15 cellular contexts compared by ENCODE assay signal in the genomic region with DNA sequence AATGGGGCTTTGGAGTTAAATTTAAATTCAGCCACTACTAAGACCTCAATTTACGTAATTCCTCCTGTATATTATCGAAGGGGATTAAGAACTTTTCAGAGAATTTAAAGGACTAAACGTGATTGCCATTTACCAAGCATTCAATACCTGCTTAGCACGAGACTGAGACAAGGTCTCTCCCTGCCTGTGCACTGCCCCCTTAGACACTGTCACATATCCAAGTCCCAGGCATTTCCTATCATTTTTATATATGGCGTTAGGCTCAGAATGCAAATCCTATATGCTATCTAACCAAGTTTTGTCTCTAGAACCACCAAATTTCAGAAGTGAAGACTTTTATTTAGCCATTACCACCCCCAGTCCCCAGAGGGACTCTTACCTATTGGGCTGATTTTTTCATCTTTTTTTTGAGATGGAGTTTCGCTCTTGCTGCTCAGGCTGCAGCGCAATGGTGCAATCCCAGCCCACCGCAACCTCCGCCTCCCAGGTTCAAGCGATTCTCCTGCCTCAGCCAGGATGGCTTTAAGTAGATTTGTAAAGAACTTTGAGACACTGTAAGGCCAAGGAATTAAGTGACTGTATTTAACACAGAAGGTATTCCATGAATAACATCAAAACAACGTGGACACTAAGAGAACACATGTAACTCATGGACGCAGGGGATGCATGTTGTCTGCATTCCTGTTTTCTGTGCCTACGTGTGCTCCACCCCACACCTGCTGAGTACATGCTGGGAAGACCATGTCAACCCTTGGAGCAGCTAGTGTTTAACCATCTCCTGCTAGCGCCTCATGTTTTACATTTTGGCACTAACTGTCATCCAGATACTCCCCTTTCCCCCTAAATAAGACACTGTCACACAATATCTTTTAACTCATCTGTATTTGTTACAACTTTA. TPM values are rescaled to one million over a fixed set of nuclear protein-coding genes. Genes with fewer than 3 reads are reported as not detected.
DNase-seq lines count a peak whose midpoint lies in the region; ATAC-seq, FAIRE-seq and TF ChIP-seq lines count a peak whose summit lies in the region.
"Had no signal": no experiment of that assay in that cellular context is flagged by ENCODE, and none has a peak within 500 bp of the region (broad histone marks: within the 10 kb centered on the region; RNA-seq: fewer than 3 reads in every experiment).

No MANE protein-coding gene starts in this region.

- ATAC-seq in activated CD8-positive, alpha-beta T cell treated with anti-CD3 and anti-CD28 coated beads for 36 hours = no peak
- no peak for ATAC-seq in HepG2
- ATAC-seq: pancreas, Right ventricle myocardium inferior had no signal

- TF ChIP-seq EP300 in HepG2 (IDR thresholded peaks at IDR 0.05; ENCODE audit: low read depth in 2 of 2, low read length in 2 of 2) (no peak), HepG2 (CRISPR knock-in tag; IDR thresholded peaks at IDR 0.05; ENCODE audit: borderline replicate concordance) (no peak)

- no peaks in the 10 kb centered on the region for H3K27me3 Mint-ChIP-seq in CD14-positive monocyte (ENCODE audit: low read depth in 3 of 3)
- no peaks in the 10 kb centered on the region for H3K27me3 Mint-ChIP-seq in CD4-positive, alpha-beta memory T cell
- no peaks in the 10 kb centered on the region for H3K27me3 Mint-ChIP-seq in activated CD8-positive, alpha-beta T cell treated with anti-CD3 and anti-CD28 coated beads for 36 hours

- WGBS in HepG2 (ENCODE audit: low lambda C conversion rate) = 97% methylated on average over 14 of the region's 14 CpGs

- H3K9ac ChIP-seq in HepG2 (ENCODE audit: insufficient read depth, low read depth, low read length) = no peak overlapping the region

- H3K79me2 ChIP-seq in HepG2 (ENCODE audit: insufficient read depth, low read length) = peaks cover 26% of the 10 kb centered on the region

- BruUV-seq in HepG2 (replicated peaks; lab: Mats Ljungman, UMichigan) = no TSS peak

- H3K4me1 Mint-ChIP-seq in CD14-positive monocyte = peaks cover 28% of the 10 kb centered on the region
- H3K4me1 Mint-ChIP-seq in CD4-positive, alpha-beta memory T cell = peaks cover 28 to 50% (median 39%) of the 10 kb centered on the region in 4 donors
- H3K4me1 Mint-ChIP-seq in activated CD8-positive, alpha-beta T cell treated with anti-CD3 and anti-CD28 coated beads for 36 hours (ENCODE audit: low read depth) = peaks cover 41% of the 10 kb centered on the region

- no peak for FAIRE-seq in HepG2 (lab: Jason Lieb, UNC)
- FAIRE-seq: pancreas had no signal

- peaks cover 68 to 75% of the 10 kb centered on the region in 2 donors for H3K36me3 Mint-ChIP-seq in CD14-positive monocyte
- peaks cover 60 to 72% of the 10 kb centered on the region in 2 donors for H3K36me3 Mint-ChIP-seq in CD4-positive, alpha-beta memory T cell
- peaks cover 70% of the 10 kb centered on the region for H3K36me3 Mint-ChIP-seq in activated CD8-positive, alpha-beta T cell treated with anti-CD3 and anti-CD28 coated beads for 36 hours (ENCODE audit: low read depth)

- H2AFZ ChIP-seq in HepG2 (ENCODE audit: low read length) = no peak overlapping the region

- H3K27ac Mint-ChIP-seq in CD14-positive monocyte = peak overlapping the region in 5 of 7 donors; percentile 32 to 55 (median 42)
- peak overlapping the region in 5 of 7 donors; percentile 31 to 93 (median 52) for H3K27ac Mint-ChIP-seq in CD4-positive, alpha-beta memory T cell
- peak overlapping the region; percentile 28 for H3K27ac Mint-ChIP-seq in activated CD8-positive, alpha-beta T cell treated with anti-CD3 and anti-CD28 coated beads for 36 hours

- H4K20me1 ChIP-seq in HepG2 (ENCODE audit: insufficient read depth, low read length) = peaks cover 29% of the 10 kb centered on the region

- peaks cover 62% of the 10 kb centered on the region for H3K36me3 ChIP-seq in CD4-positive, alpha-beta memory T cell (ENCODE audit: insufficient read depth, low read length)
- H3K36me3 ChIP-seq in HepG2 (replicated peaks in 1 of 2; ENCODE audit: control insufficient read depth in 1 of 2, insufficient read depth in 2 of 2, low read length in 2 of 2) = peaks cover 20 to 57% of the 10 kb centered on the region in 2 experiments

- CTCF ChIA-PET in CD4-positive, alpha-beta memory T cell (lab: Charles Lee; ENCODE audit: partially characterized antibody) = no interaction called here
- CTCF ChIA-PET in activated CD8-positive, alpha-beta T cell treated with anti-CD3 and anti-CD28 coated beads for 36 hours (lab: Charles Lee) = interaction anchor here (0.7 to 1.0 kb wide), 2 partner anchors 16 to 17 kb away, joined by 3 to 5 read pairs; no protein-coding TSS in a partner anchor
- CTCF ChIA-PET in HepG2 (lab: Yijun Ruan, JAX; ENCODE audit: low intra/inter-chr PET ratio, low total read pairs) = no interaction called here

- H3K4me2 ChIP-seq in HepG2 (ENCODE audit: low read depth, low read length) = no peak overlapping the region

- no peaks in the 10 kb centered on the region for H3K27me3 ChIP-seq in CD4-positive, alpha-beta memory T cell (ENCODE audit: insufficient read depth, low read length)
- H3K27me3 ChIP-seq in HepG2 (ENCODE audit: control insufficient read depth in 1 of 2, insufficient read depth in 2 of 2, low read length in 2 of 2) = no peaks in the 10 kb centered on the region
- H3K27me3 ChIP-seq: BE2C, pancreas had no signal

- no peaks in the 10 kb centered on the region for H3K9me3 Mint-ChIP-seq in CD14-positive monocyte
- H3K9me3 Mint-ChIP-seq in CD4-positive, alpha-beta memory T cell = peaks cover 0 to 2% (median 0%) of the 10 kb centered on the region in 8 donors
- no peaks in the 10 kb centered on the region for H3K9me3 Mint-ChIP-seq in activated CD8-positive, alpha-beta T cell treated with anti-CD3 and anti-CD28 coated beads for 36 hours

- no peak for DNase-seq in CD14-positive monocyte (ENCODE audit: low spot score)
- peak in 1 of 5 donors; percentile 17 for DNase-seq in CD4-positive, alpha-beta memory T cell
- no peak for DNase-seq in activated CD8-positive, alpha-beta T cell treated with anti-CD3 and anti-CD28 coated beads for 36 hours
- DNase-seq in HepG2 (ENCODE audit: low spot score) = no peak
- DNase-seq in hepatic stellate cell (ENCODE audit: low spot score) = no peak
- no peak for DNase-seq in T-helper 1 cell
- no peak for DNase-seq in DMS79 treated with DMSO at 0.1 percent for 48 hours (lab: John Stamatoyannopoulos, UW)
- DNase-seq: activated CD8-positive, alpha-beta memory T cell treated with anti-CD3 and anti-CD28 coated beads, Interleukin-2, amount 50 U/mL, for 48 hours; BE2C; effector memory CD4-positive, alpha-beta T cell; NCI-H146; NCI-H2227 treated with DMSO at 0.1 percent for 48 hours; pancreas had no signal

- no peaks in the 10 kb centered on the region for H3K9me3 ChIP-seq in CD4-positive, alpha-beta memory T cell (ENCODE audit: control insufficient read depth in 1 of 2, low read length in 2 of 2)
- H3K9me3 ChIP-seq in HepG2 (ENCODE audit: low read length) = no peaks in the 10 kb centered on the region
- H3K9me3 ChIP-seq: BE2C, pancreas, thoracic aorta had no signal

- H3K4me1 ChIP-seq in CD4-positive, alpha-beta memory T cell (ENCODE audit: insufficient read depth, low read length) = peaks cover 42% of the 10 kb centered on the region
- H3K4me1 ChIP-seq in HepG2 (ENCODE audit: insufficient read depth, low read length) = peaks cover 41% of the 10 kb centered on the region

- POLR2A ChIA-PET in CD4-positive, alpha-beta memory T cell (lab: Charles Lee; ENCODE audit: partially characterized antibody) = no interaction called here
- POLR2A ChIA-PET in activated CD8-positive, alpha-beta T cell treated with anti-CD3 and anti-CD28 coated beads for 36 hours (lab: Charles Lee) = interaction anchor here (1.0 kb wide), 1 partner anchor 262 kb away, joined by 3 read pairs; no protein-coding TSS in a partner anchor
- POLR2A ChIA-PET in HepG2 (lab: Yijun Ruan, JAX) = no interaction called here

- H3K4me3 ChIP-seq in CD4-positive, alpha-beta memory T cell (ENCODE audit: low read length in 2 of 2) = no peak overlapping the region
- no peak overlapping the region for H3K4me3 ChIP-seq in HepG2 (replicated peaks in 1 of 3; ENCODE audit: insufficient read depth in 1 of 3, low read depth in 2 of 3, low read length in 3 of 3)
- H3K4me3 ChIP-seq: pancreas, thoracic aorta had no signal

- no peak overlapping the region for H3K4me3 Mint-ChIP-seq in CD14-positive monocyte
- peak overlapping the region in 1 of 8 donors; percentile 20 for H3K4me3 Mint-ChIP-seq in CD4-positive, alpha-beta memory T cell
- no peak overlapping the region for H3K4me3 Mint-ChIP-seq in activated CD8-positive, alpha-beta T cell treated with anti-CD3 and anti-CD28 coated beads for 36 hours

- TF ChIP-seq RAD21 in HepG2 (CRISPR knock-in tag; IDR thresholded peaks at IDR 0.05) = no peak

- intact Hi-C loops in CD14-positive monocyte (cut with micrococcal nuclease) = loop anchor here in 1 of 2 donors (5.0 kb wide), 1 partner anchor 1257 kb away; no protein-coding TSS in a partner anchor
- intact Hi-C loops in CD4-positive, alpha-beta memory T cell (cut with micrococcal nuclease) = no loop called here
- intact Hi-C loops in activated CD8-positive, alpha-beta T cell treated with anti-CD3 and anti-CD28 coated beads for 36 hours (cut with micrococcal nuclease) = loop anchor here (10.0 kb wide), 1 partner anchor 56 kb away; no protein-coding TSS in a partner anchor
- intact Hi-C loops in HepG2 (cut with micrococcal nuclease; ENCODE audit: unreplicated experiment) = no loop called here

- in situ Hi-C loops in HepG2 (cut with HindIII; ENCODE audit: extremely low pct_ligation_motif_present, low pct_unique_long_range_greater_than_20kb) = loop anchor here (25.0 kb wide), 1 partner anchor 368 kb away; no protein-coding TSS in a partner anchor

- TF ChIP-seq POLR2A in HepG2 (IDR thresholded peaks at IDR 0.05; ENCODE audit: insufficient read depth in 1 of 2, low read depth in 2 of 2, low read length in 2 of 2) = peak in 1 of 2 experiments; percentile 51; a peak in 2 of 4 replicates

- H3K27ac ChIP-seq in CD4-positive, alpha-beta memory T cell (ENCODE audit: low read depth, low read length) = no peak overlapping the region
- no peak overlapping the region for H3K27ac ChIP-seq in HepG2 (ENCODE audit: extremely low read length, insufficient read depth, low read length)
- H3K27ac ChIP-seq: pancreas, thoracic aorta had no signal

- TF ChIP-seq CTCF in CD14-positive monocyte (IDR thresholded peaks at IDR 0.05) (no peak), HepG2 (CRISPR knock-in tag; IDR thresholded peaks at IDR 0.05) (no peak)
- TF ChIP-seq CTCF in activated CD8-positive, alpha-beta T cell treated with anti-CD3 and anti-CD28 coated beads for 36 hours (IDR thresholded peaks at IDR 0.05) = no peak

RNA-seq across cellular contexts. Expression of gene HSP90AA1, which starts 6.4 kb away (rescaled TPM):
- polyA plus RNA-seq in CD14-positive monocyte (100 to 1,000 TPM; 149 to 211 TPM), HepG2 (2011; rRNA removed) (205 and 262 TPM in 2 replicates)
- total RNA-seq in CD4-positive, alpha-beta memory T cell = 100 to 1,000 TPM; 275 to 297 TPM
- 100 to 1,000 TPM; 191 to 515 TPM for polyA plus RNA-seq in CD4-positive, alpha-beta memory T cell
- total RNA-seq in activated CD8-positive, alpha-beta T cell treated with anti-CD3 and anti-CD28 coated beads for 36 hours = 1,000 to 10,000 TPM; 1,101 to 1,115 TPM
- 636 and 1,509 TPM in 2 replicates for total RNA-seq in HepG2 (2016; rRNA removed; fragmentation: Illumina TruSeq; extraction: Trizol)
- total RNA-seq in HepG2 (2016; cell fraction: cytosol; rRNA removed; fragmentation: Illumina TruSeq; extraction: Trizol; ENCODE audit: low read depth) = 68.9 and 73.7 TPM in 2 replicates
- 651 and 1,441 TPM in 2 replicates for total RNA-seq in HepG2 (2016; cell fraction: insoluble cytoplasmic fraction; rRNA removed; fragmentation: Illumina TruSeq; extraction: Trizol)
- 133 and 157 TPM in 2 replicates for total RNA-seq in HepG2 (2016; cell fraction: membrane; rRNA removed; fragmentation: Illumina TruSeq; extraction: Trizol)
- total RNA-seq in HepG2 (2016; cell fraction: nucleus; rRNA removed; fragmentation: Illumina TruSeq; extraction: Trizol) = 507 and 548 TPM in 2 replicates
- 127 and 221 TPM in 2 replicates for polyA plus RNA-seq in HepG2 (2011; cell fraction: cytosol; rRNA removed)
- 46.7 and 79.9 TPM in 2 replicates for polyA plus RNA-seq in HepG2 (2011; cell fraction: nucleus; rRNA removed)
- 319 and 504 TPM in 2 replicates for polyA plus RNA-seq in HepG2 (2012)
- 49.1 and 55.8 TPM in 2 replicates for polyA plus RNA-seq in HepG2 (2016; cell fraction: cytosol; fragmentation: Illumina TruSeq; extraction: Trizol; ENCODE audit: low read depth)
- 1,691 and 1,814 TPM in 2 replicates for polyA plus RNA-seq in HepG2 (2016; cell fraction: insoluble cytoplasmic fraction; fragmentation: Illumina TruSeq; extraction: Trizol; ENCODE audit: low read depth)
- 108 and 125 TPM in 2 replicates for polyA plus RNA-seq in HepG2 (2016; cell fraction: membrane; fragmentation: Illumina TruSeq; extraction: Trizol; ENCODE audit: low read depth)
- 669 and 675 TPM in 2 replicates for polyA plus RNA-seq in HepG2 (2016; cell fraction: nucleus; fragmentation: Illumina TruSeq; extraction: Trizol; ENCODE audit: insufficient read depth, low read depth)
- 117 and 458 TPM in 2 replicates for polyA minus RNA-seq in HepG2 (2011; rRNA and poly(A)+ RNA removed; ENCODE audit: low replicate concordance)
- 494 and 532 TPM in 2 replicates for polyA minus RNA-seq in HepG2 (2011; cell fraction: cytosol; rRNA and poly(A)+ RNA removed)
- 134 and 221 TPM in 2 replicates for polyA minus RNA-seq in HepG2 (2011; cell fraction: nucleus; rRNA and poly(A)+ RNA removed)

RNA-seq across cellular contexts. Expression of gene WDR20, which starts 59.3 kb away (rescaled TPM):
- polyA plus RNA-seq in CD14-positive monocyte (1 to 10 TPM; 7.4 to 9.0 TPM), HepG2 (2011; rRNA removed) (10.4 and 11.6 TPM in 2 replicates)
- total RNA-seq in CD4-positive, alpha-beta memory T cell = 10 to 100 TPM; 56.8 to 57.9 TPM
- 10 to 100 TPM; 18.8 to 22.3 TPM for polyA plus RNA-seq in CD4-positive, alpha-beta memory T cell
- total RNA-seq in activated CD8-positive, alpha-beta T cell treated with anti-CD3 and anti-CD28 coated beads for 36 hours = 10 to 100 TPM; 18.5 to 21.6 TPM
- 23.2 and 30.5 TPM in 2 replicates for total RNA-seq in HepG2 (2016; rRNA removed; fragmentation: Illumina TruSeq; extraction: Trizol)
- total RNA-seq in HepG2 (2016; cell fraction: cytosol; rRNA removed; fragmentation: Illumina TruSeq; extraction: Trizol; ENCODE audit: low read depth) = 24.1 and 25.7 TPM in 2 replicates
- 25.8 and 28.7 TPM in 2 replicates for total RNA-seq in HepG2 (2016; cell fraction: insoluble cytoplasmic fraction; rRNA removed; fragmentation: Illumina TruSeq; extraction: Trizol)
- 29.7 and 34.1 TPM in 2 replicates for total RNA-seq in HepG2 (2016; cell fraction: membrane; rRNA removed; fragmentation: Illumina TruSeq; extraction: Trizol)
- total RNA-seq in HepG2 (2016; cell fraction: nucleus; rRNA removed; fragmentation: Illumina TruSeq; extraction: Trizol) = 22.4 and 24.2 TPM in 2 replicates
- 9.4 and 10.2 TPM in 2 replicates for polyA plus RNA-seq in HepG2 (2011; cell fraction: cytosol; rRNA removed)
- polyA plus RNA-seq in HepG2 (2011; cell fraction: nucleus; rRNA removed) = 11.4 and 12.2 TPM in 2 replicates
- 10.7 and 12.8 TPM in 2 replicates for polyA plus RNA-seq in HepG2 (2012)
- polyA plus RNA-seq in HepG2 (2016; cell fraction: cytosol; fragmentation: Illumina TruSeq; extraction: Trizol; ENCODE audit: low read depth) = 3.0 and 3.7 TPM in 2 replicates
- 25.3 and 26.3 TPM in 2 replicates for polyA plus RNA-seq in HepG2 (2016; cell fraction: insoluble cytoplasmic fraction; fragmentation: Illumina TruSeq; extraction: Trizol; ENCODE audit: low read depth)
- 7.5 and 8.4 TPM in 2 replicates for polyA plus RNA-seq in HepG2 (2016; cell fraction: membrane; fragmentation: Illumina TruSeq; extraction: Trizol; ENCODE audit: low read depth)
- 25.1 and 26.7 TPM in 2 replicates for polyA plus RNA-seq in HepG2 (2016; cell fraction: nucleus; fragmentation: Illumina TruSeq; extraction: Trizol; ENCODE audit: insufficient read depth, low read depth)
- polyA minus RNA-seq in HepG2 (2011; rRNA and poly(A)+ RNA removed; ENCODE audit: low replicate concordance) = 27.9 and 31.3 TPM in 2 replicates
- 14.9 and 18.5 TPM in 2 replicates for polyA minus RNA-seq in HepG2 (2011; cell fraction: cytosol; rRNA and poly(A)+ RNA removed)
- polyA minus RNA-seq in HepG2 (2011; cell fraction: nucleus; rRNA and poly(A)+ RNA removed) = 27.6 and 29.8 TPM in 2 replicates
